ENCODE assay signal across 1 cellular context in genomic region chr13:87792878-87793277, GRCh38.
TF ChIP-seq lines count a peak whose summit lies in the region.

No MANE protein-coding gene starts in this region.

TF ChIP-seq in GM12878, 131 proteins besides CTCF, POLR2A, EP300 and RAD21 (continued from another document):
- TF ChIP-seq SUPT20H (IDR thresholded peaks at IDR 0.05; ENCODE audit: borderline replicate concordance, control insufficient read depth, low read depth, low read length), result no peak
